In the genomic region with DNA sequence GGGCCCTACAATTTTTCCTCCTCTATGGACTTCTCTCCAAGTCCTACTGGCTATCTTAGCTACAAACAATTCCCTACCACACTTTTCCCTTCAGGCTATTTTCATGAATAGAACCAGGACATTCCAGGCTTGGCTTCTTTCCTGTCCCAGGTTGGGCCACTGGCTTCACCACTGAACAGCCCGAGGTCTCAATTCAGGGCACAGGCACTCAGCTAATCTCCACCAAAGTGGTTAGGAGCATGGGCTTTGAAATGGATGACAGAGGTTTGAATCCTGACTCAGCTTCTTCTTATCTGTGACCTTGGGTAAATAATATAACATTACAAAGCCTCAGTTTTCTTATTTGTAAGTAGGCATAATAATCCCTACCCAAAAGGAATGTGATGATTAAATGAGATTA, we compare ENCODE assay signal across 1 cellular context.
TF ChIP-seq lines count a peak whose summit lies in the region.

No MANE protein-coding gene starts in this region.

TF ChIP-seq in IMR-90, 13 proteins besides CTCF, POLR2A, EP300 and RAD21:
- TF ChIP-seq, protein P1, sequence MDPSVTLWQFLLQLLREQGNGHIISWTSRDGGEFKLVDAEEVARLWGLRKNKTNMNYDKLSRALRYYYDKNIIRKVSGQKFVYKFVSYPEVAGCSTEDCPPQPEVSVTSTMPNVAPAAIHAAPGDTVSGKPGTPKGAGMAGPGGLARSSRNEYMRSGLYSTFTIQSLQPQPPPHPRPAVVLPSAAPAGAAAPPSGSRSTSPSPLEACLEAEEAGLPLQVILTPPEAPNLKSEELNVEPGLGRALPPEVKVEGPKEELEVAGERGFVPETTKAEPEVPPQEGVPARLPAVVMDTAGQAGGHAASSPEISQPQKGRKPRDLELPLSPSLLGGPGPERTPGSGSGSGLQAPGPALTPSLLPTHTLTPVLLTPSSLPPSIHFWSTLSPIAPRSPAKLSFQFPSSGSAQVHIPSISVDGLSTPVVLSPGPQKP (IDR thresholded peaks at IDR 0.05; ENCODE audit: borderline replicate concordance, low read depth, low read length), result no peak
- TF ChIP-seq NFE2L2 (IDR thresholded peaks at IDR 0.05; ENCODE audit: low read depth, low read length) (no peak), CEBPB (IDR thresholded peaks at IDR 0.05; ENCODE audit: low read depth, low read length) (no peak), FOS (IDR thresholded peaks at IDR 0.05; ENCODE audit: low read depth, low read length) (no peak), MAZ (IDR thresholded peaks at IDR 0.05; ENCODE audit: borderline replicate concordance, low read depth, low read length) (no peak), MAFK (IDR thresholded peaks at IDR 0.05; ENCODE audit: low read depth, low read length) (peak; percentile 23; the same call in 1 of the 2 replicates), RFX5 (IDR thresholded peaks at IDR 0.05; ENCODE audit: low read depth, low read length) (no peak)
